1 cellular context compared by ENCODE assay signal in the genomic region with DNA sequence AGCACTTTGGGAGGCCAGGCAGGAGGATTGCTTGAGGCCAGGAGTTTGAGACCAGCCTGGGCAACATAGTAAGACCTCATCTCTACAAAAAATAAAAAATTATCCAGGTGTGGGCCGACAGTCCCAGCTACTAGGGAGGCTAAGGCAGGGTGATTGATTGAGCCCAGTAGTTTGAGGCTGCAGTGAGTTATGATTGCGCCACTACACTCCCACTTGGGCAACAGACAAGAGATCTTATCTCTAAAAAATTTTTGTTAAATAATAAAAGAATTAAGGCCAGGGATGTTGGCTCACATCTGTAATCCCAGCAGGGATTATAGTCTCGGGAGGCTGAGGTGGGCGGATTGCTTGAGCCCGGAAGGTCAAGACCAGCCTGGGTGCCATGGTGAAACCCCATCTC.
TF ChIP-seq lines count a peak whose summit lies in the region.

No MANE protein-coding gene starts in this region.

TF ChIP-seq in HepG2, 621 proteins besides CTCF, POLR2A, EP300 and RAD21:
- TF ChIP-seq ZNF710 (CRISPR knock-in tag; IDR thresholded peaks at IDR 0.05; ENCODE audit: borderline replicate concordance): no peak
- TF ChIP-seq CEBPB (IDR thresholded peaks at IDR 0.05; ENCODE audit: borderline replicate concordance, low read depth, low read length): peak; percentile 61; the same call in 1 of the 2 replicates
